In the genomic region with DNA sequence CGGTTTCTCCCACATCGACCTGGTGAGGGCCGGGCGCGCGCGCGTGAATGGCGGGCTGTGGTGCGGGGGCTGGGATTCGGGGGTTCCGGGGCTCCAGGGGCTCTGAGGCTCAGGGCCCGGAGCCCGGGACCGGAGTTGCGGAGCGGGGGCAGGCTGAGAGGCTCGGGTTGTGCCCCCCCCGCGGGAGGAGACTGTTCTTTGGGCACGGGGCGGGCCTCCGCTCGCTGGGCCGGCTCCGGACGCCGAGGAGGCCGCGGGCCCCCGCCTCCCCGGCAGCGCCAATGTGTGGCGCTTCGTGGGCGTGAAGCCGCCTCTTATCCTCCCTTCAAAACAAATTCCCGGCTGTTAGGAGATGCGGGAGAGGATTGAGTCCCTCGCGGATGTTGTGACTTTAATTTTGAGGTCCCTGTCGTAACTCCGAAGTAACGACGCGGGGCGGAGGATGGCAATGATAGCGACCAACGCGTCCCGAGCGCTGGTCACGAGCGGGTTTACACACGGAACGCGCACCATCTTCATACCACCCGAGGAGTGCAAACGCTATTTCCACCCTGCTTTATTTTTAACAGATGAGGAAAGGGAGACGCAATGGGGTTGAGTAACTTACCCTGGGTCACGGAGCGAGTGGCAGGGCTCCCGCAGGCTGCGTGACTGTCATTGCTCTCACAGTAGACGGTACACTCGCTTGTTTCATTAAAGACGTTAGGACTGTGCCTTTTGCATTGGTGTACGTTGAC, we compare ENCODE assay signal across 8 cellular contexts. TPM values are rescaled to one million over a fixed set of nuclear protein-coding genes. Genes with fewer than 3 reads are reported as not detected.
DNase-seq lines count a peak whose midpoint lies in the region; ATAC-seq and TF ChIP-seq lines count a peak whose summit lies in the region.

No MANE protein-coding gene starts in this region.

- H3K36me3 Mint-ChIP-seq in activated T-helper 1 cell treated with anti-CD3 and anti-CD28 coated beads, Interleukin-12 subunit alpha, Interleukin-12 subunit beta, Interleukin-2, Interleukin-4 antibody, amounts not matched to agents 30 ng/mL and 10 ng/mL and 1 ng/mL, durations not matched to agents 14 hours and 24 hours and 36 hours (ENCODE audit: low read depth), result peaks cover 27% of the 10 kb centered on the region

- H3K9me3 Mint-ChIP-seq in activated T-helper 1 cell treated with anti-CD3 and anti-CD28 coated beads, Interleukin-12 subunit alpha, Interleukin-12 subunit beta, Interleukin-2, Interleukin-4 antibody, amounts not matched to agents 30 ng/mL and 10 ng/mL and 1 ng/mL, durations not matched to agents 14 hours and 24 hours and 36 hours, result no peaks in the 10 kb centered on the region

- H3K27me3 ChIP-seq in H7 (ENCODE audit: control insufficient read depth, insufficient read depth, low read length) (no peaks in the 10 kb centered on the region), Loucy (ENCODE audit: insufficient read depth, low read length, poor library complexity, severe bottlenecking) (no peaks in the 10 kb centered on the region), gastroesophageal sphincter (no peaks in the 10 kb centered on the region), neutrophil (no peaks in the 10 kb centered on the region)

- 0% methylated on average over 7 to 16 of the region's 68 CpGs for WGBS in gastroesophageal sphincter (ENCODE audit: low coverage in 1 of 2), 2 donors

- intact Hi-C loops in activated T-helper 1 cell treated with anti-CD3 and anti-CD28 coated beads, Interleukin-12 subunit alpha, Interleukin-12 subunit beta, Interleukin-2, Interleukin-4 antibody, amounts not matched to agents 30 ng/mL and 10 ng/mL and 1 ng/mL, durations not matched to agents 14 hours and 24 hours and 36 hours (cut with micrococcal nuclease), result loop anchor here (2.0 kb wide), 1 partner anchor 64 kb away; a partner anchor contains a TSS

- TF ChIP-seq CTCF in Loucy (conservative IDR thresholded peaks at IDR 0.05; ENCODE audit: low read length), result no peak
- peak in 1 of 4 experiments; percentile 20 for TF ChIP-seq CTCF in gastroesophageal sphincter (IDR thresholded peaks at IDR 0.05)
- no peak for TF ChIP-seq CTCF in neutrophil (IDR thresholded peaks at IDR 0.05)

- H3F3A ChIP-seq in Loucy (ENCODE audit: low read depth), result no peaks in the 10 kb centered on the region

- no peak for TF ChIP-seq EP300 in gastroesophageal sphincter (IDR thresholded peaks at IDR 0.05)

- H3K27me3 Mint-ChIP-seq in activated T-helper 1 cell treated with anti-CD3 and anti-CD28 coated beads, Interleukin-12 subunit alpha, Interleukin-12 subunit beta, Interleukin-2, Interleukin-4 antibody, amounts not matched to agents 30 ng/mL and 10 ng/mL and 1 ng/mL, durations not matched to agents 14 hours and 24 hours and 36 hours (ENCODE audit: insufficient read depth), result no peaks in the 10 kb centered on the region

- H3K4me2 ChIP-seq in Loucy (ENCODE audit: low read depth, low read length, poor library complexity, severe bottlenecking), result peak overlapping the region; percentile 89

- H3K4me1 Mint-ChIP-seq in activated T-helper 1 cell treated with anti-CD3 and anti-CD28 coated beads, Interleukin-12 subunit alpha, Interleukin-12 subunit beta, Interleukin-2, Interleukin-4 antibody, amounts not matched to agents 30 ng/mL and 10 ng/mL and 1 ng/mL, durations not matched to agents 14 hours and 24 hours and 36 hours (ENCODE audit: low read depth), result peaks cover 45% of the 10 kb centered on the region

- peaks cover 55% of the 10 kb centered on the region for H3K79me2 ChIP-seq in Loucy (ENCODE audit: insufficient read depth, low read length)

- H3K27ac ChIP-seq in gastroesophageal sphincter (peak overlapping the region; percentile 77 to 91 (median 88)), neutrophil (peak overlapping the region; percentile 73)

- H3K27ac Mint-ChIP-seq in activated T-helper 1 cell treated with anti-CD3 and anti-CD28 coated beads, Interleukin-12 subunit alpha, Interleukin-12 subunit beta, Interleukin-2, Interleukin-4 antibody, amounts not matched to agents 30 ng/mL and 10 ng/mL and 1 ng/mL, durations not matched to agents 14 hours and 24 hours and 36 hours, result peak overlapping the region; percentile 95

- H3K4me3 ChIP-seq in H7 (ENCODE audit: insufficient read depth, low read depth, low read length), result peak overlapping the region; percentile 87
- peak overlapping the region; percentile 81 for H3K4me3 ChIP-seq in Loucy (ENCODE audit: low read length, poor library complexity, severe bottlenecking)
- peak overlapping the region; percentile 64 to 95 for H3K4me3 ChIP-seq in gastroesophageal sphincter
- peak overlapping the region; percentile 84 to 96 for H3K4me3 ChIP-seq in neutrophil (ENCODE audit: low read depth in 1 of 2, low read length in 1 of 2)

- peaks cover 36% of the 10 kb centered on the region for H3K4me1 ChIP-seq in Loucy (ENCODE audit: insufficient read depth, low read length, poor library complexity, severe bottlenecking)
- H3K4me1 ChIP-seq in gastroesophageal sphincter, result peaks cover 6 to 56% (median 14%) of the 10 kb centered on the region in 3 donors
- H3K4me1 ChIP-seq in neutrophil (ENCODE audit: control insufficient read depth in 1 of 2, insufficient read depth in 1 of 2, low read depth in 1 of 2, low read length in 1 of 2), result peaks cover 11 to 20% of the 10 kb centered on the region in 2 experiments

- H4K20me1 ChIP-seq in Loucy (ENCODE audit: insufficient read depth, low read length, poor library complexity, severe bottlenecking), result peaks cover 51% of the 10 kb centered on the region

- TF ChIP-seq POLR2A in gastroesophageal sphincter (IDR thresholded peaks at IDR 0.05), result no peak

- no peaks in the 10 kb centered on the region for H3K9me3 ChIP-seq in Loucy (ENCODE audit: insufficient read depth, low read depth, low read length)
- H3K9me3 ChIP-seq in gastroesophageal sphincter, result no peaks in the 10 kb centered on the region
- H3K9me3 ChIP-seq in neutrophil, result no peaks in the 10 kb centered on the region

- H3K4me3 Mint-ChIP-seq in activated T-helper 1 cell treated with anti-CD3 and anti-CD28 coated beads, Interleukin-12 subunit alpha, Interleukin-12 subunit beta, Interleukin-2, Interleukin-4 antibody, amounts not matched to agents 30 ng/mL and 10 ng/mL and 1 ng/mL, durations not matched to agents 14 hours and 24 hours and 36 hours, result peak overlapping the region; percentile 98

- peaks cover 13% of the 10 kb centered on the region for H3K36me3 ChIP-seq in H7 (replicated peaks; ENCODE audit: control insufficient read depth, insufficient read depth, low read length)
- H3K36me3 ChIP-seq in Loucy (ENCODE audit: insufficient read depth, low read length), result peaks cover 7% of the 10 kb centered on the region; the same call in 1 of the 2 replicates
- peaks cover 0 to 20% of the 10 kb centered on the region in 2 donors for H3K36me3 ChIP-seq in gastroesophageal sphincter
- peaks cover 7% of the 10 kb centered on the region for H3K36me3 ChIP-seq in neutrophil

- peak; percentile 41 for DNase-seq in NCI-H146 (lab: John Stamatoyannopoulos, UW)
- no peak for DNase-seq in NCI-H146 treated with DMSO at 0.1 percent for 48 hours (lab: John Stamatoyannopoulos, UW; ENCODE audit: unreplicated experiment)
- peak; percentile 53 for DNase-seq in H7
- DNase-seq in activated T-helper 1 cell treated with anti-CD3 and anti-CD28 coated beads, Interleukin-12 subunit alpha, Interleukin-12 subunit beta, Interleukin-2, Interleukin-4 antibody, amounts not matched to agents 30 ng/mL and 10 ng/mL and 1 ng/mL, durations not matched to agents 14 hours and 24 hours and 36 hours (ENCODE audit: low spot score), result peak; percentile 31
- DNase-seq in cortex of kidney (lab: John Stamatoyannopoulos, UW), result no peak

- peak overlapping the region; percentile 89 for H3K9ac ChIP-seq in Loucy (ENCODE audit: low read depth, low read length, poor library complexity, severe bottlenecking)

- H2AFZ ChIP-seq in Loucy (ENCODE audit: low read length), result peak overlapping the region; percentile 93

- peak; percentile 66 for ATAC-seq in gastroesophageal sphincter

- H3K9me2 ChIP-seq in Loucy (replicated peaks; ENCODE audit: low read depth, low read length), result no peaks in the 10 kb centered on the region

RNA-seq across cellular contexts. Expression of a gene that starts 0.5 kb away (rescaled TPM):
- 227 and 241 TPM in 2 replicates for total RNA-seq in H7 (2014; rRNA removed; shearing (Covaris generic))
- total RNA-seq in activated T-helper 1 cell treated with anti-CD3 and anti-CD28 coated beads, Interleukin-12 subunit alpha, Interleukin-12 subunit beta, Interleukin-2, Interleukin-4 antibody, amounts not matched to agents 30 ng/mL and 10 ng/mL and 1 ng/mL, durations not matched to agents 14 hours and 24 hours and 36 hours, result 173 and 175 TPM in 2 replicates
- 100 to 1,000 TPM in 1 of 4 donors, 10 to 100 TPM in 3; 71.3 to 131 (median 84.7) TPM for total RNA-seq in gastroesophageal sphincter

RNA-seq across cellular contexts. Expression of a gene that starts 24.5 kb away (rescaled TPM):
- 50.8 and 64.0 TPM in 2 replicates for total RNA-seq in H7 (2014; rRNA removed; shearing (Covaris generic))
- total RNA-seq in activated T-helper 1 cell treated with anti-CD3 and anti-CD28 coated beads, Interleukin-12 subunit alpha, Interleukin-12 subunit beta, Interleukin-2, Interleukin-4 antibody, amounts not matched to agents 30 ng/mL and 10 ng/mL and 1 ng/mL, durations not matched to agents 14 hours and 24 hours and 36 hours, result 51.3 and 52.3 TPM in 2 replicates
- total RNA-seq in gastroesophageal sphincter, result 10 to 100 TPM in 3 of 4 donors, 1 to 10 TPM in 1; 8.2 to 19.8 (median 14.6) TPM

RNA-seq across cellular contexts. Expression of a gene that starts 52.8 kb away (rescaled TPM):
- 12.5 and 14.8 TPM in 2 replicates for total RNA-seq in H7 (2014; rRNA removed; shearing (Covaris generic))
- total RNA-seq in activated T-helper 1 cell treated with anti-CD3 and anti-CD28 coated beads, Interleukin-12 subunit alpha, Interleukin-12 subunit beta, Interleukin-2, Interleukin-4 antibody, amounts not matched to agents 30 ng/mL and 10 ng/mL and 1 ng/mL, durations not matched to agents 14 hours and 24 hours and 36 hours, result 0.39 and 0.86 TPM in 2 replicates
- total RNA-seq in gastroesophageal sphincter, result 10 to 100 TPM; 18.8 to 59.6 (median 43.6) TPM

Comparison
In these comparisons a context has a peak if more than half of its experiments do, and no peak if none do; other contexts are left out.
1. DNase-seq: peak in NCI-H146 (single experiment), H7 (single experiment) and activated T-helper 1 cell treated with anti-CD3 and anti-CD28 coated beads, Interleukin-12 subunit alpha, Interleukin-12 subunit beta, Interleukin-2, Interleukin-4 antibody, amounts not matched to agents 30 ng/mL and 10 ng/mL and 1 ng/mL, durations not matched to agents 14 hours and 24 hours and 36 hours (single experiment); none in NCI-H146 treated with DMSO at 0.1 percent for 48 hours (single experiment) and cortex of kidney (single experiment).
2. Peak in every context shown above with its lines, with median percentiles within 50 percentile points of each other: H3K4me3 ChIP-seq.